In genomic region chr15:39770748-39771689, GRCh38 we compare ENCODE assay signal across 12 cellular contexts. TPM values are rescaled to one million over a fixed set of nuclear protein-coding genes. Genes with fewer than 3 reads are reported as not detected.
A peak's percentile ranks its signal among the peaks of the same experiment; 100 is the strongest.
DNase-seq lines count a peak whose midpoint lies in the region; ATAC-seq and TF ChIP-seq lines count a peak whose summit lies in the region.
"Had no signal": no experiment of that assay in that cellular context is flagged by ENCODE, and none has a peak within 500 bp of the region (broad histone marks: within the 10 kb centered on the region; RNA-seq: fewer than 3 reads in every experiment).

No MANE protein-coding gene starts in this region.

- H3K27me3 ChIP-seq in mammary epithelial cell (ENCODE audit: insufficient read depth, low read length), result no peaks in the 10 kb centered on the region
- H3K27me3 ChIP-seq in vagina, result no peaks in the 10 kb centered on the region
- H3K27me3 ChIP-seq: BLaER1 treated with 17β-estradiol and CSF1 and Interleukin-3, amounts not matched to agents 10 nM and 100 nM; neutrophil had no signal

- 92% methylated on average over 8 of the region's 8 CpGs for WGBS in mammary epithelial cell (ENCODE audit: low coverage, missing lambda C conversion rate)

- H3K9me3 ChIP-seq in mammary epithelial cell (replicated peaks; ENCODE audit: insufficient read depth, low read length) (no peaks in the 10 kb centered on the region), vagina (no peaks in the 10 kb centered on the region)
- H3K9me3 ChIP-seq: BLaER1 treated with 17β-estradiol and CSF1 and Interleukin-3, amounts not matched to agents 10 nM and 100 nM; neutrophil had no signal

- no peak for TF ChIP-seq POLR2A in vagina (IDR thresholded peaks at IDR 0.05)

- TF ChIP-seq CTCF in mammary epithelial cell (conservative IDR thresholded peaks at IDR 0.05 in 1 of 2, IDR thresholded peaks at IDR 0.05 in 1 of 2; ENCODE audit: extremely low read depth in 1 of 2, insufficient read depth in 1 of 2, low read depth in 1 of 2, low read length in 2 of 2) (no peak), vagina (IDR thresholded peaks at IDR 0.05) (no peak)

- H3K4me1 ChIP-seq in mammary epithelial cell (ENCODE audit: insufficient read depth, low read length) (no peaks in the 10 kb centered on the region), vagina (no peaks in the 10 kb centered on the region)

- BruUV-seq in mammary epithelial cell (replicated peaks; lab: Mats Ljungman, UMichigan), result no TSS peak

- ATAC-seq in Right ventricle myocardium inferior (peak; percentile 76), GM21447 (IDR thresholded peaks at IDR 0.05; ENCODE audit: unreplicated experiment) (no peak), HG03108 (IDR thresholded peaks at IDR 0.05; ENCODE audit: unreplicated experiment) (no peak), GM18517 (IDR thresholded peaks at IDR 0.05; ENCODE audit: unreplicated experiment) (no peak)
- ATAC-seq: effector memory CD8-positive, alpha-beta T cell had no signal

- CTCF ChIA-PET in mammary epithelial cell (lab: Charles Lee; ENCODE audit: low non-redundant PET), result no interaction called here

- H3K36me3 ChIP-seq in mammary epithelial cell (ENCODE audit: insufficient read depth, low read length) (no peaks in the 10 kb centered on the region), vagina (no peaks in the 10 kb centered on the region)
- H3K36me3 ChIP-seq: BLaER1 treated with 17β-estradiol and CSF1 and Interleukin-3, amounts not matched to agents 10 nM and 100 nM; neutrophil had no signal

- no peak overlapping the region for H3K4me2 ChIP-seq in mammary epithelial cell (ENCODE audit: insufficient read depth, low read depth, low read length)

- DNase-seq in Right ventricle myocardium inferior (ENCODE audit: missing footprints) (no peak), cardiac septum (ENCODE audit: low spot score) (no peak), mammary epithelial cell (peak; percentile 30), lung microvascular endothelial cell (ENCODE audit: low read depth in 2 of 2) (peak; percentile 33 to 40), vagina (ENCODE audit: extremely low spot score in 2 of 2) (no peak)
- DNase-seq: effector memory CD8-positive, alpha-beta T cell; stimulated activated CD8-positive, alpha-beta memory T cell treated with anti-CD3 and anti-CD28 coated beads, Interleukin-4, amount 100 ng/mL, for 48 hours had no signal

- H3K9ac ChIP-seq in mammary epithelial cell (ENCODE audit: insufficient read depth, low read length), result no peak overlapping the region
- H3K9ac ChIP-seq: BLaER1 treated with 17β-estradiol and CSF1 and Interleukin-3, amounts not matched to agents 10 nM and 100 nM had no signal

- H3K27ac ChIP-seq in mammary epithelial cell (ENCODE audit: insufficient read depth, low read depth, low read length), result no peak overlapping the region
- H3K27ac ChIP-seq in vagina, result peak overlapping the region; percentile 16
- H3K27ac ChIP-seq: BLaER1 treated with 17β-estradiol and CSF1 and Interleukin-3, amounts not matched to agents 10 nM and 100 nM; neutrophil had no signal

- in situ Hi-C loops in mammary epithelial cell (cut with MboI; ENCODE audit: low sequenced_read_pairs in 2 of 2), result loop anchor here in 1 of 2 donors (25.0 kb wide), 1 partner anchor 609 kb away; no protein-coding TSS in a partner anchor

- H3K79me2 ChIP-seq in mammary epithelial cell (ENCODE audit: insufficient read depth, low read length), result no peaks in the 10 kb centered on the region

- H3K4me3 ChIP-seq in mammary epithelial cell (replicated peaks in 1 of 3; ENCODE audit: insufficient read depth in 1 of 3, low read depth in 2 of 3, low read length in 3 of 3), result no peak overlapping the region
- H3K4me3 ChIP-seq in vagina, result peak overlapping the region in 1 of 2 donors; percentile 31
- H3K4me3 ChIP-seq: BLaER1 treated with 17β-estradiol and CSF1 and Interleukin-3, amounts not matched to agents 10 nM and 100 nM had no signal

- dilution Hi-C loops in mammary epithelial cell (cut with HindIII; ENCODE audit: low sequenced_read_pairs), result loop anchor here (25.0 kb wide), 1 partner anchor 159 kb away; no protein-coding TSS in a partner anchor

- H2AFZ ChIP-seq in mammary epithelial cell (ENCODE audit: low read depth, low read length), result peak overlapping the region; percentile 60

- no peaks in the 10 kb centered on the region for H4K20me1 ChIP-seq in mammary epithelial cell (ENCODE audit: insufficient read depth, low read length)
- H4K20me1 ChIP-seq: BLaER1 treated with 17β-estradiol and CSF1 and Interleukin-3, amounts not matched to agents 10 nM and 100 nM had no signal

- intact Hi-C loops in Right ventricle myocardium inferior (cut with DNase I), result no loop called here
- intact Hi-C loops in cardiac septum (cut with DNase I), result no loop called here
- intact Hi-C loops in mammary epithelial cell (cut with micrococcal nuclease), result no loop called here
- intact Hi-C loops in vagina (cut with DNase I), result no loop called here

RNA-seq across cellular contexts. Expression of gene FSIP1, which starts 11.6 kb away (rescaled TPM):
- total RNA-seq in Right ventricle myocardium inferior (0.73 TPM), cardiac septum (2.0 TPM), mammary epithelial cell (1 to 10 TPM; 3.6 to 3.8 TPM), lung microvascular endothelial cell (0.40 and 0.44 TPM in 2 replicates), vagina (0.98 TPM)
- polyA plus RNA-seq in mammary epithelial cell, result 1.2 TPM
- not detected for polyA minus RNA-seq in mammary epithelial cell

Comparison
In these comparisons a context has a peak if more than half of its experiments do, and no peak if none do; other contexts are left out.
1. DNase-seq: peak in mammary epithelial cell (single experiment) and lung microvascular endothelial cell (2 of 2); none in Right ventricle myocardium inferior (single experiment), cardiac septum (single experiment) and vagina (0 of 2).